Comparison of ENCODE assay signal across 8 cellular contexts in the genomic region with DNA sequence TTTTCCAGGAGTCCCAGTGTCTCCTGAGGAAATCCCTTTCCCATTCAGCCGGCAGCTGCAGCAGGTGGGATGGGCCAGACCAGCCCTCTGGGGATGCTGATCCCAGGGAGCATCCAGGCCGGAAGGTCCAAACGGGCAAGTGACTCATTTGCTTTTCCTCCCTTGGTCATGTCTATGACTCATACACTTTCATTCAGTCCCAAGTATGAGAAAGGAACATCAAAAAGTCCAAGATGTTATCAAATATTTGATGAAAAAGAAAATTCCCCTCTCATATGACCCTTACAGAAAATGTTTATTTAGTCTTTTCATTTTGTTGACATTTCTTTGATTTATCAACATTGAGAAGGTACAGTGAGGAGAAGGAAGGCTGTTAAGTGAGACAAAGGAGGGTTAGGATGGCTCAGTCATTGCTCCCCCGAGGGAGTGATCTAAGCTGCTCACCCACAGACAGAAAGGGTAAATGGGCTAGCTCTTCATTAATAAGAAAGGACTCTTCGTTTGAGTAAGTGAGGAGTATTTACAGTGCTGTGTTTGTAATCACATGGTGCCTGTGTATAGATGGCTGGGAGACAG.
A peak's percentile ranks its signal among the peaks of the same experiment; 100 is the strongest.
DNase-seq lines count a peak whose midpoint lies in the region; ATAC-seq, FAIRE-seq and TF ChIP-seq lines count a peak whose summit lies in the region.

No MANE protein-coding gene starts in this region.

- H3K4me3 ChIP-seq in kidney (ENCODE audit: low read length in 2 of 2) (no peak overlapping the region), aorta (ENCODE audit: low read length in 2 of 2) (no peak overlapping the region)

- H3K9me3 ChIP-seq in kidney (ENCODE audit: control insufficient read depth in 1 of 2, low read length in 2 of 2) (no peaks in the 10 kb centered on the region), aorta (ENCODE audit: control insufficient read depth, low read length) (no peaks in the 10 kb centered on the region)

- H3K36me3 ChIP-seq in kidney (ENCODE audit: control insufficient read depth in 1 of 2, insufficient read depth in 2 of 2, low read length in 2 of 2) (no peaks in the 10 kb centered on the region), aorta (ENCODE audit: control insufficient read depth in 1 of 2, insufficient read depth in 2 of 2, low read length in 1 of 2) (no peaks in the 10 kb centered on the region)

- 31% methylated on average over 5 of the region's 5 CpGs for WGBS in aorta, 2 donors

- TF ChIP-seq CTCF in kidney (IDR thresholded peaks at IDR 0.05; ENCODE audit: borderline replicate concordance, extremely low read depth, insufficient read depth): no peak

- no peaks in the 10 kb centered on the region for H3K27me3 ChIP-seq in aorta (ENCODE audit: control insufficient read depth in 1 of 2, insufficient read depth in 2 of 2, low read length in 1 of 2)

- ATAC-seq in activated T-cell treated with anti-CD3 and anti-CD28 coated beads, Interleukin-2, amount 50 U/mL, for 4 hours: no peak
- ATAC-seq in aorta (ENCODE audit: low FRiP score) (peak; percentile 84), HG03521 (IDR thresholded peaks at IDR 0.05; ENCODE audit: unreplicated experiment) (no peak)

- H3K4me1 Mint-ChIP-seq in activated T-cell treated with anti-CD3 and anti-CD28 coated beads, Interleukin-2, amount 50 U/mL, for 24 hours (ENCODE audit: low read depth): peaks cover 47% of the 10 kb centered on the region
- peaks cover 20% of the 10 kb centered on the region for H3K4me1 Mint-ChIP-seq in activated T-cell treated with anti-CD3 and anti-CD28 coated beads, Interleukin-2, amount 50 U/mL, for 4 hours (ENCODE audit: low read depth)

- H3K27ac Mint-ChIP-seq in activated T-cell treated with anti-CD3 and anti-CD28 coated beads, Interleukin-2, amount 50 U/mL, for 24 hours: peak overlapping the region; percentile 9

- peaks cover 5 to 6% of the 10 kb centered on the region in 2 donors for H3K4me1 ChIP-seq in kidney (ENCODE audit: control insufficient read depth in 1 of 2, insufficient read depth in 1 of 2, low read depth in 1 of 2, low read length in 2 of 2)
- peaks cover 0 to 4% of the 10 kb centered on the region in 2 donors for H3K4me1 ChIP-seq in aorta (ENCODE audit: control insufficient read depth in 1 of 2, insufficient read depth in 2 of 2, low read length in 2 of 2)

- FAIRE-seq in kidney (lab: Jason Lieb, UNC): peak; percentile 59

- H3K9me3 Mint-ChIP-seq in activated T-cell treated with anti-CD3 and anti-CD28 coated beads, Interleukin-2, amount 50 U/mL, for 24 hours: no peaks in the 10 kb centered on the region
- H3K9me3 Mint-ChIP-seq in activated T-cell treated with anti-CD3 and anti-CD28 coated beads, Interleukin-2, amount 50 U/mL, for 4 hours: peaks cover 11% of the 10 kb centered on the region

- H3K27me3 Mint-ChIP-seq in activated T-cell treated with anti-CD3 and anti-CD28 coated beads, Interleukin-2, amount 50 U/mL, for 24 hours: no peaks in the 10 kb centered on the region
- H3K27me3 Mint-ChIP-seq in activated T-cell treated with anti-CD3 and anti-CD28 coated beads, Interleukin-2, amount 50 U/mL, for 4 hours (ENCODE audit: low read depth): peaks cover 2% of the 10 kb centered on the region

- intact Hi-C loops in kidney (cut with DNase I): no loop called here
- intact Hi-C loops in aorta (cut with DNase I): no loop called here

- H3K4me3 Mint-ChIP-seq in activated T-cell treated with anti-CD3 and anti-CD28 coated beads, Interleukin-2, amount 50 U/mL, for 24 hours: no peak overlapping the region
- H3K4me3 Mint-ChIP-seq in activated T-cell treated with anti-CD3 and anti-CD28 coated beads, Interleukin-2, amount 50 U/mL, for 4 hours: no peak overlapping the region

- H3K27ac ChIP-seq in kidney (ENCODE audit: low read depth in 2 of 2, low read length in 2 of 2) (peak overlapping the region in 1 of 2 donors; percentile 45), aorta (ENCODE audit: low read depth in 1 of 2, low read length in 2 of 2) (no peak overlapping the region)

- no peak overlapping the region for H3K9ac ChIP-seq in kidney (ENCODE audit: low read length in 2 of 2)

- no peaks in the 10 kb centered on the region for H3K36me3 Mint-ChIP-seq in activated T-cell treated with anti-CD3 and anti-CD28 coated beads, Interleukin-2, amount 50 U/mL, for 24 hours (ENCODE audit: low read depth)
- peaks cover 3% of the 10 kb centered on the region for H3K36me3 Mint-ChIP-seq in activated T-cell treated with anti-CD3 and anti-CD28 coated beads, Interleukin-2, amount 50 U/mL, for 4 hours (ENCODE audit: insufficient read depth)

- no peak for DNase-seq in activated T-cell treated with anti-CD3 and anti-CD28 coated beads, Interleukin-2, amount 50 U/mL, for 24 hours
- DNase-seq in activated T-cell treated with anti-CD3 and anti-CD28 coated beads, Interleukin-2, amount 50 U/mL, for 4 hours: no peak
- DNase-seq in astrocyte of the hippocampus (ENCODE audit: low read depth, low spot score) (peak; percentile 80), kidney (peak; percentile 89), aorta (peak; percentile 72 to 85), NCI-H1436 (lab: John Stamatoyannopoulos, UW) (no peak)
- DNase-seq in activated T-cell treated with anti-CD3 and anti-CD28 coated beads, Interleukin-2, amount 50 U/mL, for 48 hours: no peak

Comparison
In these comparisons a context has a peak if more than half of its experiments do, and no peak if none do; other contexts are left out.
1. DNase-seq: peak in astrocyte of the hippocampus (single experiment), kidney (single experiment) and aorta (2 of 2); none in activated T-cell treated with anti-CD3 and anti-CD28 coated beads, Interleukin-2, amount 50 U/mL, for 24 hours (single experiment), activated T-cell treated with anti-CD3 and anti-CD28 coated beads, Interleukin-2, amount 50 U/mL, for 4 hours (single experiment), NCI-H1436 (single experiment) and activated T-cell treated with anti-CD3 and anti-CD28 coated beads, Interleukin-2, amount 50 U/mL, for 48 hours (0 of 2).